Comparison of ENCODE assay signal across 8 cellular contexts in the genomic region with DNA sequence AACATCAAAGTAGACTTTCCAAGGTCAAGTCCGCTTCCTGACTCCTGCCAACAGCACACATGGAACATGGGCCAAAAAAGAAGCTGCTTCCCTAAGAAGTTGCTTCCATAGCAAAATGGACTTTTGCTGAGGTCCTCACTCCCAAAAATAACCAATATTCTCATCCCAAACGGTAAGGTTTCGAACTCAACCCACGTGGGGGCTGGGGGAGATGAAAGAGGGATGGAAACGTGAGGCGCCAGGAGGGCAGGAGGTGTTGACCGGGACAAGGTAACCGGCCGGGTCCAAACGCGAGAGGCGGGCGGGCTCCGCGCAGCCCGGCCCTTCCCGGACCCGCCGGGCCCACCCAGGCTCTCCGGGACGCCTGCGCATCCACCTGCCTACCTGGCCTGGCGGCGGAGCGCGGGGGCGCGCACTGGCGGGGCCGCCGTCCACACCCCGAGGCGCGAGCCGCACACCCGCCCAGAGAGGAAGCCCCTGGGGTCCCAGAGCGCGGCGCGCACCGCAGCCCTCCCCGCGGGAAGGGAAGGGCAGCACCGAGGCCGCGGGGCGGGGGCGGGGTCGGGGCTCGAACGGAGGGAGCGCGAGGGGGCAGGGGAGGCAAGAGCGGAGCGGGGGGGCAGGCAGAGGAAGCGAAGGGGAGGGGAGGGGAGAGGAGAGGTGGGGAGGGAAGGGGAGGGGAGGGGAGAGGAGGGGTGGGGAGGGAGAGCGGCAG.
DNase-seq lines count a peak whose midpoint lies in the region; ATAC-seq, FAIRE-seq and TF ChIP-seq lines count a peak whose summit lies in the region.

No MANE protein-coding gene starts in this region.

- H3K4me3 ChIP-seq in DOHH2 (ENCODE audit: low read length) = peak overlapping the region; percentile 86
- H3K4me3 ChIP-seq in LNCaP clone FGC (ENCODE audit: low read depth, low read length) = peak overlapping the region; percentile 90
- H3K4me3 ChIP-seq in WERI-Rb-1 (ENCODE audit: low read depth, low read length) = peak overlapping the region; percentile 73
- H3K4me3 ChIP-seq in cardiac fibroblast (replicated peaks in 1 of 2; ENCODE audit: low read depth in 2 of 2, low read length in 2 of 2) = peak overlapping the region; percentile 59 to 71

- peaks cover 11% of the 10 kb centered on the region for H4K20me1 ChIP-seq in DOHH2 (ENCODE audit: control insufficient read depth, insufficient read depth, low read depth, low read length)

- peak; percentile 18 for ATAC-seq in GM21619 (IDR thresholded peaks at IDR 0.05; ENCODE audit: unreplicated experiment)

- peaks cover 12% of the 10 kb centered on the region for H3F3A ChIP-seq in DOHH2 (ENCODE audit: control insufficient read depth, insufficient read depth)

- peaks cover 25% of the 10 kb centered on the region for H3K36me3 ChIP-seq in DOHH2 (ENCODE audit: control insufficient read depth, low read length)
- H3K36me3 ChIP-seq in WERI-Rb-1 = no peaks in the 10 kb centered on the region

- H3K4me1 ChIP-seq in DOHH2 (ENCODE audit: control insufficient read depth, low read length) = peaks cover 39% of the 10 kb centered on the region

- peaks cover 3% of the 10 kb centered on the region; the same call in 1 of the 2 replicates for H3K9me3 ChIP-seq in DOHH2 (ENCODE audit: control insufficient read depth, insufficient read depth, low read length)
- H3K9me3 ChIP-seq in WERI-Rb-1 (ENCODE audit: severe bottlenecking) = no peaks in the 10 kb centered on the region

- no peak for DNase-seq in LNCaP clone FGC (ENCODE audit: low read depth)
- peak; percentile 77 for DNase-seq in WERI-Rb-1
- DNase-seq in cardiac fibroblast (ENCODE audit: low read depth in 2 of 2) = peak in 1 of 2 donors; percentile 44
- DNase-seq in left kidney (ENCODE audit: low read depth, low spot score) = peak; percentile 80
- DNase-seq in stimulated activated CD4-positive, alpha-beta T cell treated with anti-CD3 and anti-CD28 coated beads, Interleukin-4, amount 100 ng/mL, for 1 hour = peak; percentile 64
- DNase-seq in HTR-8/SVneo (ENCODE audit: insufficient read length, low spot score) = no peak

- peaks cover 53% of the 10 kb centered on the region for H3K79me2 ChIP-seq in DOHH2 (ENCODE audit: control insufficient read depth, low read length)

- H3K4me2 ChIP-seq in DOHH2 (ENCODE audit: low read length) = peak overlapping the region; percentile 80

- TF ChIP-seq CTCF in DOHH2 (IDR thresholded peaks at IDR 0.05; ENCODE audit: low read depth, low read length, poor library complexity, severe bottlenecking) (no peak), LNCaP clone FGC (IDR thresholded peaks at IDR 0.05; ENCODE audit: control insufficient read depth, extremely low read depth, insufficient read depth) (no peak), WERI-Rb-1 (IDR thresholded peaks at IDR 0.05; ENCODE audit: low read depth, low read length) (no peak), cardiac fibroblast (IDR thresholded peaks at IDR 0.05; ENCODE audit: low read depth, low read length) (no peak)

- H3K27me3 ChIP-seq in DOHH2 (ENCODE audit: control insufficient read depth, low read length) = no peaks in the 10 kb centered on the region
- H3K27me3 ChIP-seq in WERI-Rb-1 (ENCODE audit: insufficient read depth, low read depth, severe bottlenecking) = no peaks in the 10 kb centered on the region

- FAIRE-seq in HTR-8/SVneo (lab: Jason Lieb, UNC) = no peak

- no peaks in the 10 kb centered on the region for H3K9me2 ChIP-seq in DOHH2 (replicated peaks; ENCODE audit: control insufficient read depth, low read length)

- H3K27ac ChIP-seq in DOHH2 (ENCODE audit: low read depth, low read length) (peak overlapping the region; percentile 76), WERI-Rb-1 (peak overlapping the region; percentile 79)

Comparison
In these comparisons a context has a peak if more than half of its experiments do, and no peak if none do; other contexts are left out.
1. DNase-seq: peak in WERI-Rb-1 (single experiment), left kidney (single experiment) and stimulated activated CD4-positive, alpha-beta T cell treated with anti-CD3 and anti-CD28 coated beads, Interleukin-4, amount 100 ng/mL, for 1 hour (single experiment); none in LNCaP clone FGC (single experiment) and HTR-8/SVneo (single experiment).
2. Peak in every context shown above with its lines, with median percentiles within 50 percentile points of each other: H3K4me3 ChIP-seq.